ENCODE assay signal across 1 cellular context in the genomic region with DNA sequence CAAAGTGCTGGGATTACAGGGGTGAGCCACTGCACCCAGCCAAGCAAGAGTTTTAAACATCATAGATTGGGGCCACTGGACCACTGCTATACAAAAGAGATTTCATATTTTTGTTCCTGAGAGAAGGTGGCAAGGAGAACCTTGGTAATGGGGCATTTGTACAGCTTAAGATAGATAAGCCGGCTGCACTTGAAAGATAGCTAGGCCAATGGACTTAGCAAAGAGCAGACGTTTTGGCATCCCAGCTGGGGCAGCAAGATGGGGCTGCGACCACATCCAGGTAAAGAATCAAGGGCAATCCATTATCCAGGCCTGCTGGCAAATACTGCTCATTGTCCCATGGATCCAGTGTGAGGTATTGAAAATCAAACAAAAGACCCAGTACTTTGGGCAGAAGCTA.
TF ChIP-seq lines count a peak whose summit lies in the region.

No MANE protein-coding gene starts in this region.

TF ChIP-seq in K562, 482 proteins besides CTCF, POLR2A, EP300 and RAD21 (continues in another document):
- no peak for TF ChIP-seq TRIM25 (IDR thresholded peaks at IDR 0.05; ENCODE audit: borderline replicate concordance)
- TF ChIP-seq ZNF41 (CRISPR knock-in tag; conservative IDR thresholded peaks at IDR 0.05), result no peak
- TF ChIP-seq TRIM24 (IDR thresholded peaks at IDR 0.05), result 0 out of 4 replicates have a peak, but pooled peaks of 1 of the 2 experiments have one; percentile 18
- no peak for TF ChIP-seq CREB1 (IDR thresholded peaks at IDR 0.05)
- TF ChIP-seq CREB1 (CRISPR knock-in tag; IDR thresholded peaks at IDR 0.05), result no peak
- no peak for TF ChIP-seq ZNF75A (CRISPR knock-in tag; IDR thresholded peaks at IDR 0.05)
- no peak for TF ChIP-seq ZNF561 (CRISPR knock-in tag; conservative IDR thresholded peaks at IDR 0.05)
- TF ChIP-seq ZNF592 (IDR thresholded peaks at IDR 0.05), result peak; percentile 47; the same call in 1 of the 2 replicates
- TF ChIP-seq ELK3 (CRISPR knock-in tag; IDR thresholded peaks at IDR 0.05), result no peak
- peak; percentile 59; the same call in 1 of the 2 replicates for TF ChIP-seq SMARCE1 (IDR thresholded peaks at IDR 0.05)
- TF ChIP-seq MEF2A (IDR thresholded peaks at IDR 0.05; ENCODE audit: control insufficient read depth, low read depth, low read length), result no peak
- no peak for TF ChIP-seq RBM14 (IDR thresholded peaks at IDR 0.05; ENCODE audit: borderline replicate concordance, insufficient read depth, low read depth, low read length)
- TF ChIP-seq ZFPM2 (CRISPR knock-in tag; IDR thresholded peaks at IDR 0.05), result no peak
- TF ChIP-seq, protein P1, sequence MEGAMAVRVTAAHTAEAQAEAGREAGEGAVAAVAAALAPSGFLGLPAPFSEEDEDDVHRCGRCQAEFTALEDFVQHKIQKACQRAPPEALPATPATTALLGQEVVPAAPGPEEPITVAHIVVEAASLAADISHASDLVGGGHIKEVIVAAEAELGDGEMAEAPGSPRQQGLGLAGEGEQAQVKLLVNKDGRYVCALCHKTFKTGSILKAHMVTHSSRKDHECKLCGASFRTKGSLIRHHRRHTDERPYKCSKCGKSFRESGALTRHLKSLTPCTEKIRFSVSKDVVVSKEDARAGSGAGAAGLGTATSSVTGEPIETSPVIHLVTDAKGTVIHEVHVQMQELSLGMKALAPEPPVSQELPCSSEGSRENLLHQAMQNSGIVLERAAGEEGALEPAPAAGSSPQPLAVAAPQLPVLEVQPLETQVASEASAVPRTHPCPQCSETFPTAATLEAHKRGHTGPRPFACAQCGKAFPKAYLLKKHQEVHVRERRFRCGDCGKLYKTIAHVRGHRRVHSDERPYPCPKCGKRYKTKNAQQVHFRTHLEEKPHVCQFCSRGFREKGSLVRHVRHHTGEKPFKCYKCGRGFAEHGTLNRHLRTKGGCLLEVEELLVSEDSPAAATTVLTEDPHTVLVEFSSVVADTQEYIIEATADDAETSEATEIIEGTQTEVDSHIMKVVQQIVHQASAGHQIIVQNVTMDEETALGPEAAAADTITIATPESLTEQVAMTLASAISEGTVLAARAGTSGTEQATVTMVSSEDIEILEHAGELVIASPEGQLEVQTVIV (CRISPR knock-in tag; IDR thresholded peaks at IDR 0.05; ENCODE audit: borderline replicate concordance), result no peak
- no peak for TF ChIP-seq RBM39 (optimal IDR thresholded peaks at IDR 0.05; ENCODE audit: low read depth, low read length)
- no peak for TF ChIP-seq MAZ (CRISPR knock-in tag; conservative IDR thresholded peaks at IDR 0.05 in 1 of 2, IDR thresholded peaks at IDR 0.05 in 1 of 2)
- TF ChIP-seq ZC3H4 (CRISPR knock-in tag; IDR thresholded peaks at IDR 0.05; ENCODE audit: borderline replicate concordance), result no peak
- no peak for TF ChIP-seq SMARCA5 (IDR thresholded peaks at IDR 0.05)
- TF ChIP-seq ELF4 (CRISPR knock-in tag; IDR thresholded peaks at IDR 0.05), result no peak
- TF ChIP-seq PHTF2 (CRISPR knock-in tag; IDR thresholded peaks at IDR 0.05), result no peak
- TF ChIP-seq ZNF143 (CRISPR knock-in tag; IDR thresholded peaks at IDR 0.05), result no peak
- no peak for TF ChIP-seq PCBP1 (IDR thresholded peaks at IDR 0.05; ENCODE audit: low read depth, low read length, poor library complexity, severe bottlenecking)
- TF ChIP-seq ZMIZ1 (IDR thresholded peaks at IDR 0.05; ENCODE audit: low read depth in 2 of 2, low read length in 2 of 2), result peak in 1 of 2 experiments; percentile 76; a peak in 1 of 4 replicates
- TF ChIP-seq ARID1B (IDR thresholded peaks at IDR 0.05), result peak; percentile 89
- TF ChIP-seq ZNF766 (CRISPR knock-in tag; conservative IDR thresholded peaks at IDR 0.05), result no peak
- TF ChIP-seq, protein P2, sequence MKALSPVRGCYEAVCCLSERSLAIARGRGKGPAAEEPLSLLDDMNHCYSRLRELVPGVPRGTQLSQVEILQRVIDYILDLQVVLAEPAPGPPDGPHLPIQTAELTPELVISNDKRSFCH (CRISPR knock-in tag; IDR thresholded peaks at IDR 0.05), result no peak
- TF ChIP-seq, protein P2 (tag; IDR thresholded peaks at IDR 0.05), result no peak
- no peak for TF ChIP-seq ZFX (CRISPR knock-in tag; IDR thresholded peaks at IDR 0.05)
- TF ChIP-seq GATA2 (CRISPR knock-in tag; IDR thresholded peaks at IDR 0.05), result peak; percentile 29; the same call in 1 of the 2 replicates
- TF ChIP-seq ZNF124 (CRISPR knock-in tag; IDR thresholded peaks at IDR 0.05), result no peak
- TF ChIP-seq, protein P3, sequence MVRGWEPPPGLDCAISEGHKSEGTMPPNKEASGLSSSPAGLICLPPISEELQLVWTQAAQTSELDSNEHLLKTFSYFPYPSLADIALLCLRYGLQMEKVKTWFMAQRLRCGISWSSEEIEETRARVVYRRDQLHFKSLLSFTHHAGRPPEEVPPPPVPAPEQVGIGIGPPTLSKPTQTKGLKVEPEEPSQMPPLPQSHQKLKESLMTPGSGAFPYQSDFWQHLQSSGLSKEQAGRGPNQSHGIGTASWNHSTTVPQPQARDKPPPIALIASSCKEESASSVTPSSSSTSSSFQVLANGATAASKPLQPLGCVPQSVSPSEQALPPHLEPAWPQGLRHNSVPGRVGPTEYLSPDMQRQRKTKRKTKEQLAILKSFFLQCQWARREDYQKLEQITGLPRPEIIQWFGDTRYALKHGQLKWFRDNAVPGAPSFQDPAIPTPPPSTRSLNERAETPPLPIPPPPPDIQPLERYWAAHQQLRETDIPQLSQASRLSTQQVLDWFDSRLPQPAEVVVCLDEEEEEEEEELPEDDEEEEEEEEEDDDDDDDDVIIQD (CRISPR knock-in tag; IDR thresholded peaks at IDR 0.05), result no peak
- no peak for TF ChIP-seq ZNF449 (CRISPR knock-in tag; IDR thresholded peaks at IDR 0.05)
- no peak for TF ChIP-seq ZNF280A (IDR thresholded peaks at IDR 0.05; ENCODE audit: low read depth, partially characterized antibody)
- TF ChIP-seq, protein P4, sequence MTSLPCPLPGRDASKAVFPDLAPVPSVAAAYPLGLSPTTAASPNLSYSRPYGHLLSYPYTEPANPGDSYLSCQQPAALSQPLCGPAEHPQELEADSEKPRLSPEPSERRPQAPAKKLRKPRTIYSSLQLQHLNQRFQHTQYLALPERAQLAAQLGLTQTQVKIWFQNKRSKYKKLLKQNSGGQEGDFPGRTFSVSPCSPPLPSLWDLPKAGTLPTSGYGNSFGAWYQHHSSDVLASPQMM (CRISPR knock-in tag; IDR thresholded peaks at IDR 0.05), result no peak
- TF ChIP-seq ETS2 (tag; IDR thresholded peaks at IDR 0.05; ENCODE audit: borderline replicate concordance, poor library complexity, severe bottlenecking), result no peak
